Comparison of ENCODE assay signal across 19 cellular contexts in the genomic region with DNA sequence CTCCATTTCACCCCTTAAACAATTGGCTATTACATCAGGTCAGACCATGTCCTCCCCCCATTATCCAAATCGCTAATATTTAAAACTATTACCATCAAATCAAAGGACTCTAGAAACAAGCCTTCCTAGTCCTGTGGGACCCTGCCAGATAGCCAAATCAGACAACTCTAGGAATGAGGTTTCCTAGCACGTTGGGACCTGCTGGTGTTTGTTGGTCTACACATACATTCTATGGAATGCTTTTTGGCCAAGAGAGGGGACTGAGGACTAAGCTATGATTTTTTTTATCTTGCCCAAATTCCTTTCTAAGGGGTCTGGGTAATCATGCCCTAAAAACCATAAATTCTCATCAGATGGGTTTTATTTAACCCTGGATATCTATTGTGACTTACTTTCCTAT. TPM values are rescaled to one million over a fixed set of nuclear protein-coding genes. Genes with fewer than 3 reads are reported as not detected.
A peak's percentile ranks its signal among the peaks of the same experiment; 100 is the strongest.
DNase-seq lines count a peak whose midpoint lies in the region; ATAC-seq and TF ChIP-seq lines count a peak whose summit lies in the region.
"Had no signal": no experiment of that assay in that cellular context is flagged by ENCODE, and none has a peak within 500 bp of the region (broad histone marks: within the 10 kb centered on the region; RNA-seq: fewer than 3 reads in every experiment).

No MANE protein-coding gene starts in this region.

- peak overlapping the region; percentile 28 for H3K27ac ChIP-seq in OCI-LY1 (ENCODE audit: low read depth, low read length, poor library complexity, severe bottlenecking)
- H3K27ac ChIP-seq: 22Rv1, HL-60 had no signal

- no peaks in the 10 kb centered on the region for H3F3A ChIP-seq in OCI-LY1 (ENCODE audit: insufficient read depth, low read length)

- H3K27me3 Mint-ChIP-seq in activated CD4-positive, alpha-beta T cell treated with anti-CD3 and anti-CD28 coated beads for 36 hours: no peaks in the 10 kb centered on the region
- H3K27me3 Mint-ChIP-seq in endothelial cell (ENCODE audit: unreplicated experiment): peaks cover 9% of the 10 kb centered on the region
- no peaks in the 10 kb centered on the region for H3K27me3 Mint-ChIP-seq in progenitor cell of endocrine pancreas
- no peaks in the 10 kb centered on the region for H3K27me3 Mint-ChIP-seq in activated T-helper 17 cell treated with anti-CD3 and anti-CD28 coated beads, Interleukin-2, amount 50 U/mL, for 72 hours
- H3K27me3 Mint-ChIP-seq: B cell; CD4-positive, alpha-beta T cell had no signal

- peaks cover 13% of the 10 kb centered on the region; the same call in 1 of the 2 replicates for H3K36me3 ChIP-seq in OCI-LY1 (ENCODE audit: insufficient read depth, low read length)

- H3K4me1 Mint-ChIP-seq in activated CD4-positive, alpha-beta T cell treated with anti-CD3 and anti-CD28 coated beads for 36 hours: peaks cover 6% of the 10 kb centered on the region
- H3K4me1 Mint-ChIP-seq in endothelial cell (ENCODE audit: unreplicated experiment): peaks cover 18% of the 10 kb centered on the region
- H3K4me1 Mint-ChIP-seq in progenitor cell of endocrine pancreas (ENCODE audit: low read depth): no peaks in the 10 kb centered on the region
- no peaks in the 10 kb centered on the region for H3K4me1 Mint-ChIP-seq in activated T-helper 17 cell treated with anti-CD3 and anti-CD28 coated beads, Interleukin-2, amount 50 U/mL, for 72 hours

- no peak for DNase-seq in activated CD4-positive, alpha-beta T cell treated with anti-CD3 and anti-CD28 coated beads for 36 hours
- no peak for DNase-seq in activated CD4-positive, alpha-beta T cell treated with anti-CD3 and anti-CD28 coated beads, Interleukin-2, amount 50 U/mL, for 1 hour
- DNase-seq in endothelial cell (ENCODE audit: low spot score): no peak
- DNase-seq in progenitor cell of endocrine pancreas (ENCODE audit: low spot score, unreplicated experiment): no peak
- DNase-seq in effector CD8-positive, alpha-beta T cell (lab: John Stamatoyannopoulos, UW): no peak
- DNase-seq: Calu3; CD4-positive, alpha-beta T cell; NCI-H1436; NCI-H2029; NCI-H2171 treated with DMSO at 0.1 percent for 48 hours; NCI-H748 treated with DMSO at 0.1 percent for 48 hours had no signal

- peaks cover 5% of the 10 kb centered on the region for H3K36me3 Mint-ChIP-seq in activated CD4-positive, alpha-beta T cell treated with anti-CD3 and anti-CD28 coated beads for 36 hours (ENCODE audit: low read depth)
- no peaks in the 10 kb centered on the region for H3K36me3 Mint-ChIP-seq in endothelial cell (ENCODE audit: low read depth, unreplicated experiment)
- peaks cover 4% of the 10 kb centered on the region for H3K36me3 Mint-ChIP-seq in progenitor cell of endocrine pancreas (ENCODE audit: insufficient read depth)
- peaks cover 26% of the 10 kb centered on the region for H3K36me3 Mint-ChIP-seq in activated T-helper 17 cell treated with anti-CD3 and anti-CD28 coated beads, Interleukin-2, amount 50 U/mL, for 72 hours (ENCODE audit: low read depth)

- CTCF ChIA-PET in activated CD4-positive, alpha-beta T cell treated with anti-CD3 and anti-CD28 coated beads for 36 hours (lab: Charles Lee): interaction anchor here (0.6 to 1.8 kb wide), 3 partner anchors 12 to 57 kb away, joined by 3 to 6 read pairs (median 3); no protein-coding TSS in a partner anchor

- H3K27ac Mint-ChIP-seq in activated CD4-positive, alpha-beta T cell treated with anti-CD3 and anti-CD28 coated beads for 36 hours: peak overlapping the region; percentile 9
- H3K27ac Mint-ChIP-seq in endothelial cell (ENCODE audit: unreplicated experiment): peak overlapping the region; percentile 49
- peak overlapping the region; percentile 88 for H3K27ac Mint-ChIP-seq in progenitor cell of endocrine pancreas
- no peak overlapping the region for H3K27ac Mint-ChIP-seq in activated T-helper 17 cell treated with anti-CD3 and anti-CD28 coated beads, Interleukin-2, amount 50 U/mL, for 72 hours
- H3K27ac Mint-ChIP-seq: CD4-positive, alpha-beta T cell had no signal

- no peak overlapping the region for H3K4me2 ChIP-seq in OCI-LY1 (ENCODE audit: low read length)

- no peaks in the 10 kb centered on the region for H3K9me2 ChIP-seq in OCI-LY1 (ENCODE audit: low read depth, low read length)

- no peaks in the 10 kb centered on the region for H4K20me1 ChIP-seq in OCI-LY1 (ENCODE audit: insufficient read depth, low read length)

- intact Hi-C loops in activated CD4-positive, alpha-beta T cell treated with anti-CD3 and anti-CD28 coated beads for 36 hours (cut with DNase I, micrococcal nuclease): no loop called here

- H3K27me3 ChIP-seq in OCI-LY1 (ENCODE audit: insufficient read depth, low read length): no peaks in the 10 kb centered on the region

- peaks cover 23% of the 10 kb centered on the region for H3K4me1 ChIP-seq in OCI-LY1 (ENCODE audit: insufficient read depth, low read length, severe bottlenecking)

- no peak overlapping the region for H3K9ac ChIP-seq in OCI-LY1 (ENCODE audit: low read length)

- no peak overlapping the region for H3K4me3 Mint-ChIP-seq in activated CD4-positive, alpha-beta T cell treated with anti-CD3 and anti-CD28 coated beads for 36 hours
- H3K4me3 Mint-ChIP-seq in endothelial cell (ENCODE audit: unreplicated experiment) (no peak overlapping the region), progenitor cell of endocrine pancreas (ENCODE audit: low read depth) (no peak overlapping the region)
- H3K4me3 Mint-ChIP-seq in activated T-helper 17 cell treated with anti-CD3 and anti-CD28 coated beads, Interleukin-2, amount 50 U/mL, for 72 hours: no peak overlapping the region
- H3K4me3 Mint-ChIP-seq: B cell; CD4-positive, alpha-beta T cell had no signal

- no peak overlapping the region for H2AFZ ChIP-seq in OCI-LY1 (ENCODE audit: low read length)

- no peak overlapping the region for H3K4me3 ChIP-seq in OCI-LY1 (ENCODE audit: low read depth, low read length, poor library complexity, severe bottlenecking)

- no peaks in the 10 kb centered on the region for H3K9me3 Mint-ChIP-seq in activated CD4-positive, alpha-beta T cell treated with anti-CD3 and anti-CD28 coated beads for 36 hours (ENCODE audit: low read depth)
- no peaks in the 10 kb centered on the region for H3K9me3 Mint-ChIP-seq in endothelial cell (ENCODE audit: unreplicated experiment)
- H3K9me3 Mint-ChIP-seq in progenitor cell of endocrine pancreas (ENCODE audit: low read depth): no peaks in the 10 kb centered on the region
- H3K9me3 Mint-ChIP-seq in activated T-helper 17 cell treated with anti-CD3 and anti-CD28 coated beads, Interleukin-2, amount 50 U/mL, for 72 hours: no peaks in the 10 kb centered on the region
- H3K9me3 Mint-ChIP-seq: CD4-positive, alpha-beta T cell had no signal

- TF ChIP-seq CTCF in OCI-LY1 (IDR thresholded peaks at IDR 0.05; ENCODE audit: low read length): no peak
- no peak for TF ChIP-seq CTCF in endothelial cell (IDR thresholded peaks at IDR 0.05; ENCODE audit: unreplicated experiment)
- TF ChIP-seq CTCF in progenitor cell of endocrine pancreas (IDR thresholded peaks at IDR 0.05; ENCODE audit: unreplicated experiment): no peak

- peaks cover 51% of the 10 kb centered on the region for H3K79me2 ChIP-seq in OCI-LY1 (ENCODE audit: insufficient read depth, low read length)

- no peaks in the 10 kb centered on the region for H3K9me3 ChIP-seq in OCI-LY1 (ENCODE audit: low read length)

- POLR2A ChIA-PET in activated CD4-positive, alpha-beta T cell treated with anti-CD3 and anti-CD28 coated beads for 36 hours (lab: Charles Lee): no interaction called here

- ATAC-seq in activated CD4-positive, alpha-beta T cell treated with anti-CD3 and anti-CD28 coated beads for 36 hours: no peak
- ATAC-seq in GM19455 (IDR thresholded peaks at IDR 0.05; ENCODE audit: unreplicated experiment): no peak
- no peak for ATAC-seq in activated T-helper 17 cell treated with anti-CD3 and anti-CD28 coated beads, Interleukin-2, amount 50 U/mL, for 72 hours (replicated peaks)
- ATAC-seq: Right ventricle myocardium inferior had no signal

RNA-seq across cellular contexts. Expression of a gene that starts 14.1 kb away (rescaled TPM):
- 100 to 1,000 TPM; 117 to 244 TPM for total RNA-seq in activated CD4-positive, alpha-beta T cell treated with anti-CD3 and anti-CD28 coated beads for 36 hours
- total RNA-seq in endothelial cell (ENCODE audit: unreplicated experiment): 210 TPM
- total RNA-seq in progenitor cell of endocrine pancreas: 206 and 223 TPM in 2 replicates
- total RNA-seq in activated T-helper 17 cell treated with anti-CD3 and anti-CD28 coated beads, Interleukin-2, amount 50 U/mL, for 72 hours: 100 to 1,000 TPM; 149 to 175 TPM

RNA-seq across cellular contexts. Expression of a gene that starts 14.8 kb away (rescaled TPM):
- total RNA-seq in activated CD4-positive, alpha-beta T cell treated with anti-CD3 and anti-CD28 coated beads for 36 hours: 10 to 100 TPM; 59.8 to 72.5 TPM
- 51.0 TPM for total RNA-seq in endothelial cell (ENCODE audit: unreplicated experiment)
- 82.7 and 82.9 TPM in 2 replicates for total RNA-seq in progenitor cell of endocrine pancreas
- total RNA-seq in activated T-helper 17 cell treated with anti-CD3 and anti-CD28 coated beads, Interleukin-2, amount 50 U/mL, for 72 hours: 10 to 100 TPM; 40.3 to 75.7 TPM

RNA-seq across cellular contexts. Expression of a gene that starts 15.2 kb away (rescaled TPM):
- 10 to 100 TPM in 1 of 2 experiments, 1 to 10 TPM in 1; 8.6 to 10.6 TPM for total RNA-seq in activated CD4-positive, alpha-beta T cell treated with anti-CD3 and anti-CD28 coated beads for 36 hours
- 20.5 TPM for total RNA-seq in endothelial cell (ENCODE audit: unreplicated experiment)
- total RNA-seq in progenitor cell of endocrine pancreas: 24.2 and 24.4 TPM in 2 replicates
- 10 to 100 TPM; 10.9 to 12.3 TPM for total RNA-seq in activated T-helper 17 cell treated with anti-CD3 and anti-CD28 coated beads, Interleukin-2, amount 50 U/mL, for 72 hours

RNA-seq across cellular contexts. Expression of a gene that starts 24.4 kb away (rescaled TPM):
- not detected for total RNA-seq in activated CD4-positive, alpha-beta T cell treated with anti-CD3 and anti-CD28 coated beads for 36 hours
- total RNA-seq in endothelial cell (ENCODE audit: unreplicated experiment) (not detected), progenitor cell of endocrine pancreas (not detected in 2 replicates)
- total RNA-seq in activated T-helper 17 cell treated with anti-CD3 and anti-CD28 coated beads, Interleukin-2, amount 50 U/mL, for 72 hours: not detected
- total RNA-seq: B cell; Calu3; CD4-positive, alpha-beta T cell; NCI-H460; Right ventricle myocardium inferior had no signal

RNA-seq across cellular contexts. Expression of a gene that starts 34.4 kb away (rescaled TPM):
- 1 to 10 TPM; 6.7 to 7.4 TPM for total RNA-seq in activated CD4-positive, alpha-beta T cell treated with anti-CD3 and anti-CD28 coated beads for 36 hours
- total RNA-seq in endothelial cell (ENCODE audit: unreplicated experiment) (350 TPM), progenitor cell of endocrine pancreas (346 and 367 TPM in 2 replicates)
- 10 to 100 TPM in 1 of 2 donors, 1 to 10 TPM in 1; 4.6 to 12.5 TPM for total RNA-seq in activated T-helper 17 cell treated with anti-CD3 and anti-CD28 coated beads, Interleukin-2, amount 50 U/mL, for 72 hours
